In the genomic region with DNA sequence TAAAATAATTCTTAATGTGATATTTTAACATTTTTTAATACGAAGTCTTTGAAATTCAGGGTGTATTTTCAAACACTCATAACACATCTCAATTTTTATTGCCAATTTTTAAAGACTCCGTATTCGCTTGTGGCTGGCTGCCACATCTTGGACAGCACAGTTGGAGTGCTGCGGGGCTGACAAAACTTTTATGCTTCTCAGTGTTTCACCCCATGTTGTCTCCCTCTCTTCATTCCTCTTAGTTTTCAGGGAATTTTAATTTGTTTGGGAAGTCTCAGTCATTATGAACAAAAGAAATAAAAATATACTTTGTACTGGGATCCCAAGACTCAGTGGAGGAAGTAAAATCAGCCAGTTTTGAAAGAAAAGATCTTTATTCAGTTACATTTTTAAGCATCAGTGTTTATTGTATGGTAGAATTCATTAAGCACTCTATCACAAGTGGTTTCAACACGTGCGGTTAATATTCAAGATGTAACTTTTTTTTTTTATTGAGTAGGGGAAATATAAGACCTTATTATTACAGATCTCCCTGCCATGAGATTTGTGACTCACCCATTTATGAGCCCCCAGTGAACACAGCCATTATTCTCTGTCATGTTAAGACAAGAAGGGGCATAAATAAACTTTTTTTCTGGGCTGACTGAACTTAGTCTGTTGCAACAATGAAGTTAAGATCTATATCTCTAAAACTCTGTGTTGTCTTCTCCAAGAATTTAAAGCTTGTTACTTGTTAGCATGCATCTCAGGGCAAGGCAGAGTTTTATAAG, we compare ENCODE assay signal across 1 cellular context.
TF ChIP-seq lines count a peak whose summit lies in the region.

No MANE protein-coding gene starts in this region.

TF ChIP-seq in HEK293, 187 proteins besides CTCF, POLR2A, EP300 and RAD21 (continued from another document and continues in another):
- TF ChIP-seq, protein P1, sequence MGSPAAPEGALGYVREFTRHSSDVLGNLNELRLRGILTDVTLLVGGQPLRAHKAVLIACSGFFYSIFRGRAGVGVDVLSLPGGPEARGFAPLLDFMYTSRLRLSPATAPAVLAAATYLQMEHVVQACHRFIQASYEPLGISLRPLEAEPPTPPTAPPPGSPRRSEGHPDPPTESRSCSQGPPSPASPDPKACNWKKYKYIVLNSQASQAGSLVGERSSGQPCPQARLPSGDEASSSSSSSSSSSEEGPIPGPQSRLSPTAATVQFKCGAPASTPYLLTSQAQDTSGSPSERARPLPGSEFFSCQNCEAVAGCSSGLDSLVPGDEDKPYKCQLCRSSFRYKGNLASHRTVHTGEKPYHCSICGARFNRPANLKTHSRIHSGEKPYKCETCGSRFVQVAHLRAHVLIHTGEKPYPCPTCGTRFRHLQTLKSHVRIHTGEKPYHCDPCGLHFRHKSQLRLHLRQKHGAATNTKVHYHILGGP (tag by site-specific recombination; IDR thresholded peaks at IDR 0.05) = no peak
- TF ChIP-seq OSR2 (tag by site-specific recombination; IDR thresholded peaks at IDR 0.05) = peak; percentile 56; the same call in 1 of the 2 replicates
- no peak for TF ChIP-seq ZNF701 (tag by site-specific recombination; IDR thresholded peaks at IDR 0.05)
- TF ChIP-seq, protein P2, sequence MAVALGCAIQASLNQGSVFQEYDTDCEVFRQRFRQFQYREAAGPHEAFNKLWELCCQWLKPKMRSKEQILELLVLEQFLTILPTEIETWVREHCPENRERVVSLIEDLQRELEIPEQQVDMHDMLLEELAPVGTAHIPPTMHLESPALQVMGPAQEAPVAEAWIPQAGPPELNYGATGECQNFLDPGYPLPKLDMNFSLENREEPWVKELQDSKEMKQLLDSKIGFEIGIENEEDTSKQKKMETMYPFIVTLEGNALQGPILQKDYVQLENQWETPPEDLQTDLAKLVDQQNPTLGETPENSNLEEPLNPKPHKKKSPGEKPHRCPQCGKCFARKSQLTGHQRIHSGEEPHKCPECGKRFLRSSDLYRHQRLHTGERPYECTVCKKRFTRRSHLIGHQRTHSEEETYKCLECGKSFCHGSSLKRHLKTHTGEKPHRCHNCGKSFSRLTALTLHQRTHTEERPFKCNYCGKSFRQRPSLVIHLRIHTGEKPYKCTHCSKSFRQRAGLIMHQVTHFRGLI (tag by site-specific recombination; IDR thresholded peaks at IDR 0.05) = peak; percentile 20; the same call in 1 of the 2 replicates
- TF ChIP-seq ZNF596 (tag by site-specific recombination; IDR thresholded peaks at IDR 0.05) = no peak
- 0 out of 2 replicates have a peak, but pooled peaks have one; percentile 14 for TF ChIP-seq ZBTB17 (tag by site-specific recombination; IDR thresholded peaks at IDR 0.05)
- 0 out of 2 replicates have a peak, but pooled peaks have one; percentile 23 for TF ChIP-seq GFI1B (tag by site-specific recombination; IDR thresholded peaks at IDR 0.05)
- TF ChIP-seq ZNF488 (tag by site-specific recombination; IDR thresholded peaks at IDR 0.05) = no peak
- TF ChIP-seq, protein P3, sequence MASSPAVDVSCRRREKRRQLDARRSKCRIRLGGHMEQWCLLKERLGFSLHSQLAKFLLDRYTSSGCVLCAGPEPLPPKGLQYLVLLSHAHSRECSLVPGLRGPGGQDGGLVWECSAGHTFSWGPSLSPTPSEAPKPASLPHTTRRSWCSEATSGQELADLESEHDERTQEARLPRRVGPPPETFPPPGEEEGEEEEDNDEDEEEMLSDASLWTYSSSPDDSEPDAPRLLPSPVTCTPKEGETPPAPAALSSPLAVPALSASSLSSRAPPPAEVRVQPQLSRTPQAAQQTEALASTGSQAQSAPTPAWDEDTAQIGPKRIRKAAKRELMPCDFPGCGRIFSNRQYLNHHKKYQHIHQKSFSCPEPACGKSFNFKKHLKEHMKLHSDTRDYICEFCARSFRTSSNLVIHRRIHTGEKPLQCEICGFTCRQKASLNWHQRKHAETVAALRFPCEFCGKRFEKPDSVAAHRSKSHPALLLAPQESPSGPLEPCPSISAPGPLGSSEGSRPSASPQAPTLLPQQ (tag by site-specific recombination; IDR thresholded peaks at IDR 0.05) = peak; percentile 42; the same call in 1 of the 2 replicates
- TF ChIP-seq ZNF621 (tag by site-specific recombination; IDR thresholded peaks at IDR 0.05) = no peak
- TF ChIP-seq ZNF677 (tag by site-specific recombination; IDR thresholded peaks at IDR 0.05) = no peak
- TF ChIP-seq ZNF514 (tag by site-specific recombination; IDR thresholded peaks at IDR 0.05) = no peak
- no peak for TF ChIP-seq ZXDB (tag by site-specific recombination; IDR thresholded peaks at IDR 0.05)
- TF ChIP-seq ZNF10 (tag by site-specific recombination; IDR thresholded peaks at IDR 0.05) = peak; percentile 13; the same call in 1 of the 2 replicates
- peak; percentile 83 for TF ChIP-seq ZNF366 (tag by site-specific recombination; conservative IDR thresholded peaks at IDR 0.05)
- TF ChIP-seq GLIS1 (tag by site-specific recombination; IDR thresholded peaks at IDR 0.05) = 0 out of 2 replicates have a peak, but pooled peaks have one; percentile 27
- no peak for TF ChIP-seq YY1 (tag by site-specific recombination; IDR thresholded peaks at IDR 0.05)
- TF ChIP-seq ZFP37 (tag by site-specific recombination; IDR thresholded peaks at IDR 0.05) = no peak
- no peak for TF ChIP-seq ZNF549 (tag by site-specific recombination; IDR thresholded peaks at IDR 0.05)
- no peak for TF ChIP-seq ZFP41 (tag by site-specific recombination; IDR thresholded peaks at IDR 0.05; ENCODE audit: borderline replicate concordance)
- TF ChIP-seq ZNF561 (tag by site-specific recombination; IDR thresholded peaks at IDR 0.05; ENCODE audit: borderline replicate concordance) = peak; percentile 50; the same call in 1 of the 2 replicates
- no peak for TF ChIP-seq ZNF37A (tag by site-specific recombination; IDR thresholded peaks at IDR 0.05)
- peak; percentile 71 for TF ChIP-seq ZNF18 (tag by site-specific recombination; IDR thresholded peaks at IDR 0.05)
- TF ChIP-seq ZNF670 (tag by site-specific recombination; IDR thresholded peaks at IDR 0.05; ENCODE audit: low read depth) = no peak
- TF ChIP-seq ZNF16 (tag by site-specific recombination; IDR thresholded peaks at IDR 0.05; ENCODE audit: low read depth) = no peak
- peak; percentile 85 for TF ChIP-seq ZBTB44 (tag by site-specific recombination; IDR thresholded peaks at IDR 0.05)
- no peak for TF ChIP-seq ZNF19 (tag by site-specific recombination; IDR thresholded peaks at IDR 0.05; ENCODE audit: low read depth)
- no peak for TF ChIP-seq ZNF792 (tag by site-specific recombination; IDR thresholded peaks at IDR 0.05)
- TF ChIP-seq ZNF747 (tag by site-specific recombination; IDR thresholded peaks at IDR 0.05) = no peak
- TF ChIP-seq ZNF629 (tag by site-specific recombination; IDR thresholded peaks at IDR 0.05) = peak; percentile 61; the same call in 1 of the 2 replicates
- TF ChIP-seq GLIS2 (tag by site-specific recombination; IDR thresholded peaks at IDR 0.05) = no peak
- peak; percentile 50 for TF ChIP-seq ZNF580 (tag by site-specific recombination; IDR thresholded peaks at IDR 0.05)
- TF ChIP-seq, protein P4, sequence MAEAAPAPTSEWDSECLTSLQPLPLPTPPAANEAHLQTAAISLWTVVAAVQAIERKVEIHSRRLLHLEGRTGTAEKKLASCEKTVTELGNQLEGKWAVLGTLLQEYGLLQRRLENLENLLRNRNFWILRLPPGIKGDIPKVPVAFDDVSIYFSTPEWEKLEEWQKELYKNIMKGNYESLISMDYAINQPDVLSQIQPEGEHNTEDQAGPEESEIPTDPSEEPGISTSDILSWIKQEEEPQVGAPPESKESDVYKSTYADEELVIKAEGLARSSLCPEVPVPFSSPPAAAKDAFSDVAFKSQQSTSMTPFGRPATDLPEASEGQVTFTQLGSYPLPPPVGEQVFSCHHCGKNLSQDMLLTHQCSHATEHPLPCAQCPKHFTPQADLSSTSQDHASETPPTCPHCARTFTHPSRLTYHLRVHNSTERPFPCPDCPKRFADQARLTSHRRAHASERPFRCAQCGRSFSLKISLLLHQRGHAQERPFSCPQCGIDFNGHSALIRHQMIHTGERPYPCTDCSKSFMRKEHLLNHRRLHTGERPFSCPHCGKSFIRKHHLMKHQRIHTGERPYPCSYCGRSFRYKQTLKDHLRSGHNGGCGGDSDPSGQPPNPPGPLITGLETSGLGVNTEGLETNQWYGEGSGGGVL (tag by site-specific recombination; IDR thresholded peaks at IDR 0.05) = 0 out of 2 replicates have a peak, but pooled peaks have one; percentile 22
- 0 out of 2 replicates have a peak, but pooled peaks have one; percentile 16 for TF ChIP-seq SCRT1 (tag by site-specific recombination; IDR thresholded peaks at IDR 0.05; ENCODE audit: borderline replicate concordance)
- TF ChIP-seq ZNF473 (tag by site-specific recombination; IDR thresholded peaks at IDR 0.05) = no peak
- TF ChIP-seq ZNF24 (tag by site-specific recombination; IDR thresholded peaks at IDR 0.05) = 0 out of 2 replicates have a peak, but pooled peaks have one; percentile 39
- peak; percentile 45; the same call in 1 of the 2 replicates for TF ChIP-seq ZBTB8A (tag by site-specific recombination; IDR thresholded peaks at IDR 0.05)
- peak; percentile 64 for TF ChIP-seq INSM2 (tag by site-specific recombination; IDR thresholded peaks at IDR 0.05)
- TF ChIP-seq ZNF610 (tag by site-specific recombination; IDR thresholded peaks at IDR 0.05; ENCODE audit: borderline replicate concordance) = no peak
- no peak for TF ChIP-seq MZF1 (tag by site-specific recombination; IDR thresholded peaks at IDR 0.05; ENCODE audit: borderline replicate concordance)
- TF ChIP-seq ZNF501 (tag by site-specific recombination; IDR thresholded peaks at IDR 0.05) = no peak
- TF ChIP-seq ZNF266 (tag by site-specific recombination; IDR thresholded peaks at IDR 0.05; ENCODE audit: low read depth) = no peak
- TF ChIP-seq RBAK (tag by site-specific recombination; IDR thresholded peaks at IDR 0.05) = no peak
- no peak for TF ChIP-seq ZNF391 (tag by site-specific recombination; IDR thresholded peaks at IDR 0.05; ENCODE audit: borderline replicate concordance, low read depth)
- TF ChIP-seq ZNF155 (tag by site-specific recombination; IDR thresholded peaks at IDR 0.05) = no peak
- TF ChIP-seq, protein P5, sequence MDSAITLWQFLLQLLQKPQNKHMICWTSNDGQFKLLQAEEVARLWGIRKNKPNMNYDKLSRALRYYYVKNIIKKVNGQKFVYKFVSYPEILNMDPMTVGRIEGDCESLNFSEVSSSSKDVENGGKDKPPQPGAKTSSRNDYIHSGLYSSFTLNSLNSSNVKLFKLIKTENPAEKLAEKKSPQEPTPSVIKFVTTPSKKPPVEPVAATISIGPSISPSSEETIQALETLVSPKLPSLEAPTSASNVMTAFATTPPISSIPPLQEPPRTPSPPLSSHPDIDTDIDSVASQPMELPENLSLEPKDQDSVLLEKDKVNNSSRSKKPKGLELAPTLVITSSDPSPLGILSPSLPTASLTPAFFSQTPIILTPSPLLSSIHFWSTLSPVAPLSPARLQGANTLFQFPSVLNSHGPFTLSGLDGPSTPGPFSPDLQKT (IDR thresholded peaks at IDR 0.05; ENCODE audit: borderline replicate concordance, low read depth, low read length) = no peak
- TF ChIP-seq ZIC2 (tag by site-specific recombination; IDR thresholded peaks at IDR 0.05) = peak; percentile 55
- TF ChIP-seq, protein P6, sequence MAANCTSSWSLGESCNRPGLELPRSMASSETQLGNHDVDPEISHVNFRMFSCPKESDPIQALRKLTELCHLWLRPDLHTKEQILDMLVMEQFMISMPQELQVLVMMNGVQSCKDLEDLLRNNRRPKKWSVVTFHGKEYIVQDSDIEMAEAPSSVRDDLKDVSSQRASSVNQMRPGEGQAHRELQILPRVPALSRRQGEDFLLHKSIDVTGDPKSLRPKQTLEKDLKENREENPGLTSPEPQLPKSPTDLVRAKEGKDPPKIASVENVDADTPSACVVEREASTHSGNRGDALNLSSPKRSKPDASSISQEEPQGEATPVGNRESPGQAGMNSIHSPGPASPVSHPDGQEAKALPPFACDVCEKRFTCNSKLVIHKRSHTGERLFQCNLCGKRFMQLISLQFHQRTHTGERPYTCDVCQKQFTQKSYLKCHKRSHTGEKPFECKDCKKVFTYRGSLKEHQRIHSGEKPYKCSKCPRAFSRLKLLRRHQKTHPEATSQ (tag by site-specific recombination; IDR thresholded peaks at IDR 0.05) = no peak
